In genomic region chr1:176315519-176316220, GRCh38 we compare ENCODE assay signal across 22 cellular contexts.
DNase-seq lines count a peak whose midpoint lies in the region; ATAC-seq and TF ChIP-seq lines count a peak whose summit lies in the region.
"Had no signal": no experiment of that assay in that cellular context is flagged by ENCODE, and none has a peak within 500 bp of the region (broad histone marks: within the 10 kb centered on the region; RNA-seq: fewer than 3 reads in every experiment).

No MANE protein-coding gene starts in this region.

- H3K4me2 ChIP-seq in OCI-LY3 (ENCODE audit: low read length) = 0 out of 2 replicates have a peak overlapping the region, but pooled peaks have one; percentile 1
- H3K4me2 ChIP-seq: KMS-11 had no signal

- H3K9me3 ChIP-seq in OCI-LY3 (ENCODE audit: insufficient read depth, low read length) = no peaks in the 10 kb centered on the region
- H3K9me3 ChIP-seq in A673 (ENCODE audit: low read depth, low read length, poor library complexity, severe bottlenecking) = no peaks in the 10 kb centered on the region
- H3K9me3 ChIP-seq: pancreas had no signal

- H3K27me3 ChIP-seq in OCI-LY3 (ENCODE audit: low read depth, low read length) (no peaks in the 10 kb centered on the region), A673 (replicated peaks; ENCODE audit: insufficient read depth, low read depth, low read length, poor library complexity) (no peaks in the 10 kb centered on the region)
- H3K27me3 ChIP-seq: heart right ventricle, pancreas had no signal

- H3K4me3 Mint-ChIP-seq in naive thymus-derived CD8-positive, alpha-beta T cell = no peak overlapping the region
- H3K4me3 Mint-ChIP-seq: activated CD4-positive, alpha-beta T cell treated with anti-CD3 and anti-CD28 coated beads for 36 hours; CD8-positive, alpha-beta T cell; central memory CD8-positive, alpha-beta T cell had no signal

- no peak for DNase-seq in naive thymus-derived CD8-positive, alpha-beta T cell
- DNase-seq in inferior parietal cortex (ENCODE audit: extremely low spot score) (no peak), A673 (ENCODE audit: low spot score) (no peak)
- DNase-seq: activated CD4-positive, alpha-beta T cell treated with anti-CD3 and anti-CD28 coated beads for 36 hours; activated effector memory CD4-positive, alpha-beta T cell treated with anti-CD3 and anti-CD28 coated beads, Interleukin-2, amount 50 U/mL, for 16 hours; amniotic stem cell; CD8-positive, alpha-beta T cell; DMS79; effector CD8-positive, alpha-beta T cell; heart right ventricle; islet precursor cell; mammary epithelial cell; NCI-H1048; NCI-H2081 treated with DMSO at 0.1 percent for 48 hours; pancreas had no signal

- peaks cover 0 to 10% (median 0%) of the 10 kb centered on the region in 5 donors for H3K27me3 Mint-ChIP-seq in naive thymus-derived CD8-positive, alpha-beta T cell
- H3K27me3 Mint-ChIP-seq: central memory CD8-positive, alpha-beta T cell had no signal

- H3K9ac ChIP-seq in OCI-LY3 (ENCODE audit: low read length) = no peak overlapping the region
- H3K9ac ChIP-seq: KMS-11 had no signal

- H3K36me3 Mint-ChIP-seq in naive thymus-derived CD8-positive, alpha-beta T cell = peaks cover 0 to 10% (median 0%) of the 10 kb centered on the region in 3 donors
- H3K36me3 Mint-ChIP-seq: CD8-positive, alpha-beta T cell had no signal

- POLR2A ChIA-PET in naive thymus-derived CD8-positive, alpha-beta T cell (lab: Charles Lee) = no interaction called here
- POLR2A ChIA-PET in A673 (lab: Charles Lee; ENCODE audit: low non-redundant PET) = no interaction called here

- TF ChIP-seq CTCF in OCI-LY3 (IDR thresholded peaks at IDR 0.05; ENCODE audit: low read depth, low read length) (no peak), A673 (conservative IDR thresholded peaks at IDR 0.05; ENCODE audit: low read depth, low read length) (no peak)

- H3K4me3 ChIP-seq in OCI-LY3 (ENCODE audit: low read length) (no peak overlapping the region), A673 (ENCODE audit: low read depth, low read length, poor library complexity, severe bottlenecking) (no peak overlapping the region)
- H3K4me3 ChIP-seq: heart right ventricle, pancreas had no signal

- H2AFZ ChIP-seq in OCI-LY3 (ENCODE audit: low read depth, low read length) = no peak overlapping the region

- CTCF ChIA-PET in A673 (lab: Charles Lee) = no interaction called here

- H3K36me3 ChIP-seq in OCI-LY3 (replicated peaks; ENCODE audit: low read depth, low read length) (no peaks in the 10 kb centered on the region), A673 (ENCODE audit: insufficient read depth, low read length, poor library complexity, severe bottlenecking) (no peaks in the 10 kb centered on the region)
- H3K36me3 ChIP-seq: heart right ventricle, pancreas had no signal

- H3K27ac ChIP-seq in OCI-LY3 (ENCODE audit: low read length) (no peak overlapping the region), A673 (ENCODE audit: low read depth, low read length, poor library complexity, severe bottlenecking) (no peak overlapping the region)
- H3K27ac ChIP-seq: heart right ventricle, KMS-11, pancreas had no signal

- BruUV-seq in A673 (replicated peaks; lab: Mats Ljungman, UMichigan) = no TSS peak

- H3K4me1 Mint-ChIP-seq in naive thymus-derived CD8-positive, alpha-beta T cell = no peaks in the 10 kb centered on the region
- H3K4me1 Mint-ChIP-seq: activated CD4-positive, alpha-beta T cell treated with anti-CD3 and anti-CD28 coated beads for 36 hours; central memory CD8-positive, alpha-beta T cell had no signal

- H4K20me1 ChIP-seq in OCI-LY3 (ENCODE audit: insufficient read depth, low read length) = no peaks in the 10 kb centered on the region

- 0 out of 2 replicates have a peak, but pooled peaks cover 8% of the 10 kb centered on the region for H3K4me1 ChIP-seq in OCI-LY3 (ENCODE audit: low read length)
- no peaks in the 10 kb centered on the region for H3K4me1 ChIP-seq in A673 (ENCODE audit: insufficient read depth, low read length, poor library complexity, severe bottlenecking)
- H3K4me1 ChIP-seq: heart right ventricle, pancreas had no signal

- no peak overlapping the region for H3K27ac Mint-ChIP-seq in naive thymus-derived CD8-positive, alpha-beta T cell
- H3K27ac Mint-ChIP-seq: activated CD4-positive, alpha-beta T cell treated with anti-CD3 and anti-CD28 coated beads for 36 hours; CD8-positive, alpha-beta T cell had no signal

- intact Hi-C loops in A673 (cut with micrococcal nuclease; ENCODE audit: unreplicated experiment) = no loop called here

- H3K9me3 Mint-ChIP-seq in naive thymus-derived CD8-positive, alpha-beta T cell = peaks cover 0 to 26% (median 12%) of the 10 kb centered on the region in 9 donors
- H3K9me3 Mint-ChIP-seq: CD8-positive, alpha-beta T cell had no signal

- H3K79me2 ChIP-seq in OCI-LY3 (ENCODE audit: low read length) = no peaks in the 10 kb centered on the region

- peak; percentile 91 for ATAC-seq in GM18511 (IDR thresholded peaks at IDR 0.05; ENCODE audit: unreplicated experiment)
- ATAC-seq in GM21381 (IDR thresholded peaks at IDR 0.05; ENCODE audit: unreplicated experiment) = peak; percentile 90
- peak; percentile 52 for ATAC-seq in HG03095 (IDR thresholded peaks at IDR 0.05; ENCODE audit: unreplicated experiment)
- ATAC-seq in naive thymus-derived CD8-positive, alpha-beta T cell = no peak
- ATAC-seq in GM18868 (IDR thresholded peaks at IDR 0.05; ENCODE audit: unreplicated experiment) = no peak
- ATAC-seq: activated CD4-positive, alpha-beta T cell treated with anti-CD3 and anti-CD28 coated beads for 36 hours; CD8-positive, alpha-beta T cell; heart right ventricle; pancreas had no signal

Comparison
In these comparisons a context has a peak if more than half of its experiments do, and no peak if none do; other contexts are left out.
1. ATAC-seq: peak in GM18511 (single experiment), GM21381 (single experiment) and HG03095 (single experiment); none in naive thymus-derived CD8-positive, alpha-beta T cell (0 of 2) and GM18868 (single experiment).